ENCODE assay signal across 8 cellular contexts in the genomic region with DNA sequence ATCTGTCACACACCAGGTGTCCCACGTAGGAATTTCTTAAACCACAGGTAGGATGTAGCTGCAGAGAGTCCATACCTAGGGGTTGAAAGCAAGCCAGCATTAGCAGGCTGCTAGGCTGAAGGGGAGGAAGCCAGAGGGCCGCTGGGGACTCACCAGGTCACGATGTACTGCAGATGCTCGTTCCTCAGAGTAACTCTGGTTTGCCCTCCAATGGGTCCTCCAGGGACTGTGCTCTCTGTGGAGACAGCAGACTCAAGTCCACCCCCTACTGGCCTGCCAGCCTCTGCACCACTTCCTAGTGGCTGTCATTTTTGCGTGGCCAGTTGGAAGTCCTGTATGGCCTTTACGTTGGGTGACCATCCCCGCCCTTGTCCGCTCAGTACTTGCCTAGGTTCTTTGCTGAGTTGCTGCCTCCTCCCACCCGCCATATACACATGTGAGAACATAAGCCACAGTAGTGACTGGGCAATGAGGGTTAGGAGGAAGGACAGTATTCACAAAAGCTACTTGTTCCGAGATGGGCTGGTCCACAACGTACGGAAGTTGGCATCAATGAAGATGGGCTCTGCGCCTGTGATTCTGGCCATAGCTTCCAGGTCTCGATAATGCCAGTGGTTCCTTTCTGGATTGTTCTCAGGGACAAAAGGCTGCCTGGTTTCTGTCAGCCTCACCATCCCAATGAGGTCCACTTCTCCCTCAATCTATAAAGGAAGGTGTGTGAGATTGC. TPM values are rescaled to one million over a fixed set of nuclear protein-coding genes. Genes with fewer than 3 reads are reported as not detected.
A peak's percentile ranks its signal among the peaks of the same experiment; 100 is the strongest.
DNase-seq lines count a peak whose midpoint lies in the region; ATAC-seq, FAIRE-seq and TF ChIP-seq lines count a peak whose summit lies in the region.

No MANE protein-coding gene starts in this region.

- peaks cover 9% of the 10 kb centered on the region for H3K4me1 ChIP-seq in PC-3 (ENCODE audit: insufficient read depth, low read length)
- H3K4me1 ChIP-seq in prostate gland (replicated peaks) = peaks cover 22% of the 10 kb centered on the region
- H3K4me1 ChIP-seq in gastroesophageal sphincter = peaks cover 0 to 49% (median 24%) of the 10 kb centered on the region in 3 donors

- FAIRE-seq in GM12892 (lab: Jason Lieb, UNC) = no peak

- H3K9ac ChIP-seq in PC-3 (ENCODE audit: low read length) = no peak overlapping the region

- H3K4me3 ChIP-seq in AG10803 (ENCODE audit: low read length) (no peak overlapping the region), PC-3 (ENCODE audit: low read length) (no peak overlapping the region), astrocyte of the spinal cord (ENCODE audit: low read depth, low read length) (no peak overlapping the region), prostate gland (no peak overlapping the region), gastroesophageal sphincter (no peak overlapping the region)

- no TSS peak for BruUV-seq in PC-3 (replicated peaks; lab: Mats Ljungman, UMichigan)

- H3K9me2 ChIP-seq in PC-3 (replicated peaks; ENCODE audit: low read length) = no peaks in the 10 kb centered on the region

- no peak for TF ChIP-seq EP300 in gastroesophageal sphincter (IDR thresholded peaks at IDR 0.05)

- peak; percentile 65 for DNase-seq in AG10803 (ENCODE audit: low read depth)
- no peak for DNase-seq in GM12892 (ENCODE audit: insufficient read length)
- DNase-seq in PC-3 = peak; percentile 54
- peak; percentile 49 for DNase-seq in astrocyte of the spinal cord (ENCODE audit: low read depth, low spot score)
- peak; percentile 24 for DNase-seq in medulla oblongata (ENCODE audit: extremely low spot score)
- no peak for DNase-seq in prostate gland (ENCODE audit: low spot score)

- peaks cover 13% of the 10 kb centered on the region for H3F3A ChIP-seq in PC-3 (ENCODE audit: low read length, unreplicated experiment)

- 71% methylated on average over 14 of the region's 14 CpGs for WGBS in prostate gland
- 49 to 77% methylated on average over 5 to 7 of the region's 14 CpGs for WGBS in gastroesophageal sphincter (ENCODE audit: low coverage in 1 of 2), 2 donors

- TF ChIP-seq CTCF in AG10803 (conservative IDR thresholded peaks at IDR 0.05; ENCODE audit: low read length) (peak; percentile 66), PC-3 (conservative IDR thresholded peaks at IDR 0.05; ENCODE audit: low read depth, low read length) (peak; percentile 63), astrocyte of the spinal cord (IDR thresholded peaks at IDR 0.05; ENCODE audit: low read depth, low read length) (peak; percentile 67), prostate gland (IDR thresholded peaks at IDR 0.05) (peak in 1 of 4 experiments; percentile 44), gastroesophageal sphincter (IDR thresholded peaks at IDR 0.05) (peak in 2 of 4 experiments; percentile 28 to 37)

- H3K36me3 ChIP-seq in PC-3 (ENCODE audit: low read depth, low read length) = peaks cover 41% of the 10 kb centered on the region
- H3K36me3 ChIP-seq in prostate gland = peaks cover 15 to 16% of the 10 kb centered on the region in 2 donors
- peaks cover 0 to 57% of the 10 kb centered on the region in 2 donors for H3K36me3 ChIP-seq in gastroesophageal sphincter

- TF ChIP-seq POLR2A in GM12892 (IDR thresholded peaks at IDR 0.05; ENCODE audit: low read depth, low read length) (peak; percentile 42), prostate gland (IDR thresholded peaks at IDR 0.05) (no peak), gastroesophageal sphincter (IDR thresholded peaks at IDR 0.05) (no peak)

- H3K9me3 ChIP-seq in PC-3 (ENCODE audit: low read length) (no peaks in the 10 kb centered on the region), prostate gland (no peaks in the 10 kb centered on the region), gastroesophageal sphincter (no peaks in the 10 kb centered on the region)

- intact Hi-C loops in PC-3 (cut with micrococcal nuclease) (no loop called here), prostate gland (cut with DNase I) (no loop called here)

- ATAC-seq in PC-3 (peak; percentile 10; the same call in 1 of the 2 replicates), HG02840 (IDR thresholded peaks at IDR 0.05; ENCODE audit: low FRiP score, unreplicated experiment) (no peak), gastroesophageal sphincter (no peak)

- POLR2A ChIA-PET in PC-3 (lab: Charles Lee; ENCODE audit: unreplicated experiment) = no interaction called here

- H2AFZ ChIP-seq in PC-3 (ENCODE audit: low read length) = no peak overlapping the region

- no peaks in the 10 kb centered on the region for H3K27me3 ChIP-seq in PC-3 (ENCODE audit: low read length)
- no peaks in the 10 kb centered on the region for H3K27me3 ChIP-seq in prostate gland (replicated peaks; ENCODE audit: insufficient read depth)
- no peaks in the 10 kb centered on the region for H3K27me3 ChIP-seq in gastroesophageal sphincter

- H3K79me2 ChIP-seq in PC-3 (ENCODE audit: low read length) = peaks cover 50% of the 10 kb centered on the region

- no peak overlapping the region for H3K4me2 ChIP-seq in PC-3 (ENCODE audit: low read length)

- CTCF ChIA-PET in PC-3 (lab: Charles Lee) = no interaction called here

- peaks cover 24% of the 10 kb centered on the region for H4K20me1 ChIP-seq in PC-3 (ENCODE audit: low read length)

- H3K27ac ChIP-seq in PC-3 (ENCODE audit: low read length) = no peak overlapping the region
- H3K27ac ChIP-seq in prostate gland = no peak overlapping the region
- H3K27ac ChIP-seq in gastroesophageal sphincter = no peak overlapping the region

- in situ Hi-C loops in astrocyte of the spinal cord (cut with HindIII; ENCODE audit: low sequenced_read_pairs) = no loop called here

RNA-seq across cellular contexts. Expression of a gene that starts 4.1 kb away (rescaled TPM):
- polyA plus RNA-seq in GM12892 (2012; ENCODE audit: missing spikeins) = 4,474 TPM
- 998 and 1,156 TPM in 2 replicates for total RNA-seq in PC-3 (2014; rRNA removed)
- total RNA-seq in prostate gland = 1,000 to 10,000 TPM; 1,667 to 2,501 TPM
- 1,000 to 10,000 TPM; 1,385 to 2,320 (median 1,660) TPM for total RNA-seq in gastroesophageal sphincter

RNA-seq across cellular contexts. Expression of a gene that starts 4.1 kb away (rescaled TPM):
- 10.1 TPM for polyA plus RNA-seq in GM12892 (2012; ENCODE audit: missing spikeins)
- total RNA-seq in PC-3 (2014; rRNA removed) = 20.5 and 24.5 TPM in 2 replicates
- total RNA-seq in prostate gland = 10 to 100 TPM; 31.1 to 32.6 TPM
- total RNA-seq in gastroesophageal sphincter = 10 to 100 TPM; 25.1 to 47.3 (median 37.8) TPM

RNA-seq across cellular contexts. Expression of a gene that starts 4.2 kb away (rescaled TPM):
- polyA plus RNA-seq in GM12892 (2012; ENCODE audit: missing spikeins) = 23.6 TPM
- total RNA-seq in PC-3 (2014; rRNA removed) = 15.7 and 28.1 TPM in 2 replicates
- total RNA-seq in prostate gland = 10 to 100 TPM; 53.3 to 73.8 TPM
- total RNA-seq in gastroesophageal sphincter = 10 to 100 TPM; 46.0 to 53.4 (median 49.8) TPM

RNA-seq across cellular contexts. Expression of a gene that starts 4.3 kb away (rescaled TPM):
- polyA plus RNA-seq in GM12892 (2012; ENCODE audit: missing spikeins) = 17.1 TPM
- total RNA-seq in PC-3 (2014; rRNA removed) (103 and 134 TPM in 2 replicates), prostate gland (10 to 100 TPM; 16.4 to 57.6 TPM), gastroesophageal sphincter (10 to 100 TPM; 11.2 to 16.3 (median 15.3) TPM)

RNA-seq across cellular contexts. Expression of a gene that starts 16.1 kb away (rescaled TPM):
- 8.5 TPM for polyA plus RNA-seq in GM12892 (2012; ENCODE audit: missing spikeins)
- total RNA-seq in PC-3 (2014; rRNA removed) (28.0 TPM in 2 replicates), prostate gland (10 to 100 TPM; 25.7 to 40.3 TPM), gastroesophageal sphincter (10 to 100 TPM; 22.5 to 36.3 (median 25.8) TPM)

Comparison
In these comparisons a context has a peak if more than half of its experiments do, and no peak if none do; other contexts are left out.
1. DNase-seq: peak in AG10803 (single experiment), PC-3 (single experiment), astrocyte of the spinal cord (single experiment) and medulla oblongata (single experiment); none in GM12892 (single experiment) and prostate gland (single experiment).